ENCODE assay signal across 8 cellular contexts in the genomic region with DNA sequence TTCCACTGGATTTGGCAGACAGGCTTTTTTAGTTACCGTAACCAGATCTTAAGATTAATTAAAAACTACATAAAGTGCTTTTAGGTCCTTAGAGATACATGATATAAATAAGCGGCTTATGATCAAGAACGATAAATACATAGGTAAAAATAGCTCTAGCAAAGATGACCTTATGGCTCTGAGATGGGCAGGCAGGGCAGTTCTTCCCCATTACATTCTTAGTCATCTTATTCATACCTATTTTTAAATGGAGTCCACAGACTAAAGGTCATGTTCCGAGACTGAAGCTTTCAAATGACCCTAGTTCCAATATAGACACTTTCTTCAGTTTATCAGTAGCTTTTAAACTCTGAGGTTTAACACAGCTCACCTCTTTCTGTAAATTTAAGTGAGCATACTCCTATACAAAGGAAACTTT. TPM values are rescaled to one million over a fixed set of nuclear protein-coding genes. Genes with fewer than 3 reads are reported as not detected.
DNase-seq lines count a peak whose midpoint lies in the region; ATAC-seq and TF ChIP-seq lines count a peak whose summit lies in the region.

No MANE protein-coding gene starts in this region.

- peak overlapping the region; percentile 97 to 100 (median 100) for H3K9ac ChIP-seq in skeletal muscle tissue (ENCODE audit: low read depth in 1 of 3, low read length in 3 of 3)

- no peak for ATAC-seq in GM18505 (IDR thresholded peaks at IDR 0.05; ENCODE audit: unreplicated experiment)

- H3K27me3 ChIP-seq in skeletal muscle tissue (ENCODE audit: control insufficient read depth in 3 of 3, insufficient read depth in 3 of 3, low read length in 3 of 3) (no peaks in the 10 kb centered on the region), H7 (ENCODE audit: control insufficient read depth, insufficient read depth, low read length) (no peaks in the 10 kb centered on the region)

- peaks cover 50% of the 10 kb centered on the region for H3K4me1 Mint-ChIP-seq in activated CD4-positive, alpha-beta memory T cell treated with anti-CD3 and anti-CD28 coated beads for 36 hours (ENCODE audit: low read depth)
- peaks cover 11% of the 10 kb centered on the region for H3K4me1 Mint-ChIP-seq in glutamatergic neuron (ENCODE audit: low read depth, unreplicated experiment)

- H3K9me3 ChIP-seq in skeletal muscle tissue (ENCODE audit: control insufficient read depth in 3 of 3, low read length in 3 of 3), result no peaks in the 10 kb centered on the region

- H3K27ac Mint-ChIP-seq in activated CD4-positive, alpha-beta memory T cell treated with anti-CD3 and anti-CD28 coated beads for 36 hours, result peak overlapping the region; percentile 98
- H3K27ac Mint-ChIP-seq in glutamatergic neuron (ENCODE audit: unreplicated experiment), result no peak overlapping the region

- peaks cover 81% of the 10 kb centered on the region for H3K36me3 Mint-ChIP-seq in activated CD4-positive, alpha-beta memory T cell treated with anti-CD3 and anti-CD28 coated beads for 36 hours
- peaks cover 11% of the 10 kb centered on the region for H3K36me3 Mint-ChIP-seq in glutamatergic neuron (ENCODE audit: unreplicated experiment)

- peak overlapping the region; percentile 93 for H3K4me3 Mint-ChIP-seq in activated CD4-positive, alpha-beta memory T cell treated with anti-CD3 and anti-CD28 coated beads for 36 hours
- H3K4me3 Mint-ChIP-seq in glutamatergic neuron (ENCODE audit: unreplicated experiment), result peak overlapping the region; percentile 91

- peak overlapping the region; percentile 93 to 97 (median 96) for H3K4me3 ChIP-seq in skeletal muscle tissue (ENCODE audit: low read length in 3 of 3)
- no peak overlapping the region for H3K4me3 ChIP-seq in H7 (ENCODE audit: insufficient read depth, low read depth, low read length)

- POLR2A ChIA-PET in activated CD4-positive, alpha-beta memory T cell treated with anti-CD3 and anti-CD28 coated beads for 36 hours (lab: Charles Lee), result interaction anchor here (0.8 to 12.6 kb wide), 6 partner anchors 10 to 347 kb away, joined by 3 to 527 read pairs (median 4); no protein-coding TSS in a partner anchor

- H3K9me3 Mint-ChIP-seq in activated CD4-positive, alpha-beta memory T cell treated with anti-CD3 and anti-CD28 coated beads for 36 hours, result no peaks in the 10 kb centered on the region
- peaks cover 15% of the 10 kb centered on the region for H3K9me3 Mint-ChIP-seq in glutamatergic neuron (ENCODE audit: unreplicated experiment)

- no peak for DNase-seq in activated CD4-positive, alpha-beta memory T cell treated with anti-CD3 and anti-CD28 coated beads for 36 hours
- DNase-seq in glutamatergic neuron, result no peak
- no peak for DNase-seq in KG1 (lab: John Stamatoyannopoulos, UW)
- no peak for DNase-seq in anterior cingulate cortex (lab: John Stamatoyannopoulos, UW)
- no peak for DNase-seq in H7
- DNase-seq in NCI-H187 (lab: John Stamatoyannopoulos, UW), result no peak

- H3K4me1 ChIP-seq in skeletal muscle tissue (ENCODE audit: control insufficient read depth in 3 of 3, insufficient read depth in 3 of 3, low read length in 3 of 3), result peaks cover 25 to 49% (median 36%) of the 10 kb centered on the region in 3 donors

- CTCF ChIA-PET in activated CD4-positive, alpha-beta memory T cell treated with anti-CD3 and anti-CD28 coated beads for 36 hours (lab: Charles Lee), result interaction anchor here (0.8 to 15.1 kb wide), 2 partner anchors 12 to 47 kb away, joined by 3 to 276 read pairs; no protein-coding TSS in a partner anchor

- H3K36me3 ChIP-seq in skeletal muscle tissue (ENCODE audit: control insufficient read depth in 3 of 3, insufficient read depth in 3 of 3, low read length in 3 of 3), result peaks cover 17 to 59% (median 50%) of the 10 kb centered on the region in 3 donors
- peaks cover 31% of the 10 kb centered on the region for H3K36me3 ChIP-seq in H7 (replicated peaks; ENCODE audit: control insufficient read depth, insufficient read depth, low read length)

- intact Hi-C loops in activated CD4-positive, alpha-beta memory T cell treated with anti-CD3 and anti-CD28 coated beads for 36 hours (cut with micrococcal nuclease), result no loop called here

- TF ChIP-seq POLR2A in GM18505 (IDR thresholded peaks at IDR 0.05; ENCODE audit: borderline replicate concordance, extremely low read depth, insufficient read depth, insufficient read length), result peak; percentile 24

- H3K27me3 Mint-ChIP-seq in activated CD4-positive, alpha-beta memory T cell treated with anti-CD3 and anti-CD28 coated beads for 36 hours, result peaks cover 2% of the 10 kb centered on the region
- peaks cover 6% of the 10 kb centered on the region for H3K27me3 Mint-ChIP-seq in glutamatergic neuron (ENCODE audit: unreplicated experiment)

- TF ChIP-seq CTCF in glutamatergic neuron (IDR thresholded peaks at IDR 0.05; ENCODE audit: partially characterized antibody, unreplicated experiment), result no peak

- peak overlapping the region; percentile 100 for H3K27ac ChIP-seq in skeletal muscle tissue (ENCODE audit: low read depth, low read length)

RNA-seq across cellular contexts. Expression of a gene that starts 4.3 kb away (rescaled TPM):
- total RNA-seq in activated CD4-positive, alpha-beta memory T cell treated with anti-CD3 and anti-CD28 coated beads for 36 hours, result 100 to 1,000 TPM; 280 to 288 TPM
- total RNA-seq in glutamatergic neuron (ENCODE audit: unreplicated experiment) (154 TPM), skeletal muscle tissue (157 TPM)
- total RNA-seq in H7 (2014; rRNA removed; shearing (Covaris generic)), result 165 and 234 TPM in 2 replicates

RNA-seq across cellular contexts. Expression of a gene that starts 25.9 kb away (rescaled TPM):
- total RNA-seq in activated CD4-positive, alpha-beta memory T cell treated with anti-CD3 and anti-CD28 coated beads for 36 hours, result 1 to 10 TPM; 1.1 TPM
- 0.25 TPM for total RNA-seq in glutamatergic neuron (ENCODE audit: unreplicated experiment)
- total RNA-seq in skeletal muscle tissue, result 12.0 TPM
- total RNA-seq in H7 (2014; rRNA removed; shearing (Covaris generic)), result 4.2 and 8.1 TPM in 2 replicates

RNA-seq across cellular contexts. Expression of a gene that starts 54.3 kb away (rescaled TPM):
- total RNA-seq in activated CD4-positive, alpha-beta memory T cell treated with anti-CD3 and anti-CD28 coated beads for 36 hours, result 100 to 1,000 TPM; 212 to 219 TPM
- total RNA-seq in glutamatergic neuron (ENCODE audit: unreplicated experiment) (122 TPM), skeletal muscle tissue (63.7 TPM)
- total RNA-seq in H7 (2014; rRNA removed; shearing (Covaris generic)), result 373 and 448 TPM in 2 replicates

RNA-seq across cellular contexts. Expression of a gene that starts 59.5 kb away (rescaled TPM):
- total RNA-seq in activated CD4-positive, alpha-beta memory T cell treated with anti-CD3 and anti-CD28 coated beads for 36 hours, result not detected
- not detected for total RNA-seq in glutamatergic neuron (ENCODE audit: unreplicated experiment)
- total RNA-seq in skeletal muscle tissue, result not detected
- 1.7 and 2.6 TPM in 2 replicates for total RNA-seq in H7 (2014; rRNA removed; shearing (Covaris generic))
